In genomic region chr5:108919591-108920326, GRCh38 we compare ENCODE assay signal across 13 cellular contexts.
A peak's percentile ranks its signal among the peaks of the same experiment; 100 is the strongest.
DNase-seq lines count a peak whose midpoint lies in the region; ATAC-seq, FAIRE-seq and TF ChIP-seq lines count a peak whose summit lies in the region.
"Had no signal": no experiment of that assay in that cellular context is flagged by ENCODE, and none has a peak within 500 bp of the region (broad histone marks: within the 10 kb centered on the region; RNA-seq: fewer than 3 reads in every experiment).

No MANE protein-coding gene starts in this region.

- CTCF ChIA-PET in CD4-positive, alpha-beta T cell (lab: Charles Lee), result interaction anchor here (0.5 to 1.4 kb wide), 2 partner anchors 48 to 821 kb away, joined by 3 read pairs; no protein-coding TSS in a partner anchor

- no peaks in the 10 kb centered on the region for H3K9me3 ChIP-seq in CD4-positive, alpha-beta T cell (ENCODE audit: control insufficient read depth, low read length)
- no peaks in the 10 kb centered on the region for H3K9me3 ChIP-seq in GM23248 (ENCODE audit: low read depth)
- H3K9me3 ChIP-seq: MG63, SJSA1 had no signal

- H3K27me3 ChIP-seq in CD4-positive, alpha-beta T cell (ENCODE audit: control insufficient read depth, insufficient read depth, low read length), result no peaks in the 10 kb centered on the region
- H3K27me3 ChIP-seq in GM23248 (replicated peaks; ENCODE audit: insufficient read depth), result no peaks in the 10 kb centered on the region
- H3K27me3 ChIP-seq: MG63, SJSA1 had no signal

- H3K4me3 Mint-ChIP-seq in CD4-positive, alpha-beta T cell, result no peak overlapping the region
- H3K4me3 Mint-ChIP-seq: CD8-positive, alpha-beta T cell; central memory CD8-positive, alpha-beta T cell; natural killer cell had no signal

- POLR2A ChIA-PET in CD4-positive, alpha-beta T cell (lab: Charles Lee), result no interaction called here

- WGBS in GM23248 (ENCODE audit: low coverage in 1 of 2, low lambda C conversion rate in 2 of 2, missing lambda C conversion rate in 2 of 2), 2 experiments, result 98 to 100% methylated on average over 2 of the region's 2 CpGs

- DNase-seq in CD4-positive, alpha-beta T cell, result no peak
- DNase-seq in GM23248, result peak; percentile 3
- peak; percentile 33 for DNase-seq in OCI-M1 (lab: John Stamatoyannopoulos, UW)
- no peak for DNase-seq in activated naive CD4-positive, alpha-beta T cell (lab: John Stamatoyannopoulos, UW)
- no peak for DNase-seq in activated effector memory CD4-positive, alpha-beta T cell treated with anti-CD3 and anti-CD28 coated beads, Interleukin-2, amount 50 U/mL, for 16 hours
- no peak for DNase-seq in cerebellar nuclear complex (lab: John Stamatoyannopoulos, UW)
- no peak for DNase-seq in T-helper 9 cell
- DNase-seq: CD8-positive, alpha-beta T cell; MG63; natural killer cell had no signal

- H3F3A ChIP-seq in GM23248 (ENCODE audit: insufficient read depth), result peaks cover 6% of the 10 kb centered on the region; the same call in 1 of the 2 replicates

- ATAC-seq in CD4-positive, alpha-beta T cell (ENCODE audit: poor library complexity), result no peak
- ATAC-seq: CD8-positive, alpha-beta T cell; natural killer cell had no signal

- H3K79me2 ChIP-seq in GM23248 (ENCODE audit: insufficient read depth), result no peaks in the 10 kb centered on the region

- no peak overlapping the region for H3K4me2 ChIP-seq in GM23248 (ENCODE audit: unreplicated experiment)

- H3K27me3 Mint-ChIP-seq in CD4-positive, alpha-beta T cell, result no peaks in the 10 kb centered on the region
- H3K27me3 Mint-ChIP-seq: central memory CD8-positive, alpha-beta T cell had no signal

- no peak overlapping the region for H3K27ac Mint-ChIP-seq in CD4-positive, alpha-beta T cell
- H3K27ac Mint-ChIP-seq: CD8-positive, alpha-beta T cell; natural killer cell had no signal

- H3K9ac ChIP-seq in GM23248, result no peak overlapping the region

- H2AFZ ChIP-seq in GM23248, result no peak overlapping the region

- no peaks in the 10 kb centered on the region for H3K36me3 ChIP-seq in GM23248 (ENCODE audit: low read depth)
- H3K36me3 ChIP-seq: MG63, SJSA1 had no signal

- H3K9me3 Mint-ChIP-seq in CD4-positive, alpha-beta T cell, result no peaks in the 10 kb centered on the region
- H3K9me3 Mint-ChIP-seq: CD8-positive, alpha-beta T cell; central memory CD8-positive, alpha-beta T cell; natural killer cell had no signal

- H3K9me2 ChIP-seq in GM23248 (ENCODE audit: insufficient read depth), result no peaks in the 10 kb centered on the region

- peak; percentile 51 for TF ChIP-seq CTCF in CD4-positive, alpha-beta T cell (IDR thresholded peaks at IDR 0.05)

- H3K4me3 ChIP-seq in GM23248, result no peak overlapping the region
- H3K4me3 ChIP-seq: MG63, SJSA1 had no signal

- H3K36me3 Mint-ChIP-seq in CD4-positive, alpha-beta T cell (ENCODE audit: low read depth), result no peaks in the 10 kb centered on the region
- H3K36me3 Mint-ChIP-seq: CD8-positive, alpha-beta T cell; natural killer cell had no signal

- H4K20me1 ChIP-seq in GM23248 (ENCODE audit: insufficient read depth), result no peaks in the 10 kb centered on the region

- 0 out of 2 replicates have a peak, but pooled peaks cover 5% of the 10 kb centered on the region for H3K4me1 ChIP-seq in GM23248 (ENCODE audit: insufficient read depth)
- H3K4me1 ChIP-seq: SJSA1 had no signal

- H3K4me1 Mint-ChIP-seq in CD4-positive, alpha-beta T cell (ENCODE audit: low read depth), result peaks cover 6% of the 10 kb centered on the region
- H3K4me1 Mint-ChIP-seq: central memory CD8-positive, alpha-beta T cell had no signal

- intact Hi-C loops in CD4-positive, alpha-beta T cell (cut with DNase I, micrococcal nuclease), result loop anchor here (5.0 to 10.0 kb wide), 3 partner anchors 515 to 1708 kb away; no protein-coding TSS in a partner anchor

- in situ Hi-C loops in GM23248 (cut with MboI), result no loop called here

- H3K27ac ChIP-seq in CD4-positive, alpha-beta T cell (ENCODE audit: low read depth, low read length), result no peak overlapping the region
- H3K27ac ChIP-seq in GM23248, result no peak overlapping the region
- H3K27ac ChIP-seq: SJSA1 had no signal

- peak; percentile 96 for FAIRE-seq in islet of Langerhans (lab: Jason Lieb, UNC)

Comparison
In these comparisons a context has a peak if more than half of its experiments do, and no peak if none do; other contexts are left out.
1. DNase-seq: peak in GM23248 (single experiment) and OCI-M1 (single experiment); none in CD4-positive, alpha-beta T cell (0 of 10), activated naive CD4-positive, alpha-beta T cell (0 of 4), activated effector memory CD4-positive, alpha-beta T cell treated with anti-CD3 and anti-CD28 coated beads, Interleukin-2, amount 50 U/mL, for 16 hours (single experiment), cerebellar nuclear complex (0 of 2) and T-helper 9 cell (single experiment).